19 cellular contexts compared by ENCODE assay signal in genomic region chr6:33169286-33170175, GRCh38. TPM values are rescaled to one million over a fixed set of nuclear protein-coding genes. Genes with fewer than 3 reads are reported as not detected.
DNase-seq lines count a peak whose midpoint lies in the region; ATAC-seq, FAIRE-seq and TF ChIP-seq lines count a peak whose summit lies in the region.
"Had no signal": no experiment of that assay in that cellular context is flagged by ENCODE, and none has a peak within 500 bp of the region (broad histone marks: within the 10 kb centered on the region; RNA-seq: fewer than 3 reads in every experiment).

No MANE protein-coding gene starts in this region.

- ATAC-seq in Right ventricle myocardium inferior (no peak), Right ventricle myocardium superior (ENCODE audit: poor library complexity) (no peak), K562 (no peak), GM18867 (IDR thresholded peaks at IDR 0.05; ENCODE audit: unreplicated experiment) (no peak), GM18870 (IDR thresholded peaks at IDR 0.05; ENCODE audit: unreplicated experiment) (no peak)
- ATAC-seq in stimulated activated naive B cell treated with anti-CD40 and anti-IgM and Interleukin-4, amounts not matched to agents 10 μg/mL and 1 μg/mL and 100 μg/mL, for 72 hours (replicated peaks) = peak in 1 of 2 donors; percentile 35

- no peak for FAIRE-seq in K562 (lab: Jason Lieb, UNC)
- FAIRE-seq: endometrium had no signal

- no peak for TF ChIP-seq POLR2A in K562 (conservative IDR thresholded peaks at IDR 0.05)

- H3K9me3 Mint-ChIP-seq in stimulated activated naive B cell treated with anti-CD40 and anti-IgM and Interleukin-4, amounts not matched to agents 10 μg/mL and 1 μg/mL and 100 μg/mL, for 72 hours = no peaks in the 10 kb centered on the region
- H3K9me3 Mint-ChIP-seq: activated T-helper 1 cell treated with anti-CD3 and anti-CD28 coated beads, Interleukin-12 subunit alpha, Interleukin-12 subunit beta, Interleukin-2, Interleukin-4 antibody, amounts not matched to agents 30 ng/mL and 10 ng/mL and 1 ng/mL, durations not matched to agents 14 hours and 24 hours and 36 hours; brain had no signal

- H4K20me1 ChIP-seq in K562 (replicated peaks; ENCODE audit: control insufficient read depth, insufficient read depth, low read length) = peaks cover 4% of the 10 kb centered on the region; the same call in 1 of the 2 replicates

- H3K9ac ChIP-seq in K562 (ENCODE audit: insufficient read depth in 1 of 2, low read depth in 2 of 2, low read length in 2 of 2) = peak overlapping the region in 1 of 2 experiments; percentile 63; a peak in 1 of 4 replicates

- H2AFZ ChIP-seq in K562 (ENCODE audit: low read depth, low read length) = no peak overlapping the region

- H3K9me1 ChIP-seq in K562 (ENCODE audit: control insufficient read depth, insufficient read depth, low read length) = no peaks in the 10 kb centered on the region

- H3K27me3 ChIP-seq in K562 (ENCODE audit: control insufficient read depth in 2 of 2, insufficient read depth in 2 of 2, low read length in 2 of 2) = peaks cover 5 to 27% of the 10 kb centered on the region in 2 experiments; a peak in 3 of 5 replicates
- H3K27me3 ChIP-seq: ovary, right atrium auricular region, vagina had no signal

- H3K4me3 ChIP-seq in K562 = no peak overlapping the region
- H3K4me3 ChIP-seq: ovary, right atrium auricular region, vagina had no signal

- peaks cover 0 to 11% of the 10 kb centered on the region in 2 experiments; a peak in 1 of 5 replicates for H3K4me1 ChIP-seq in K562 (replicated peaks in 1 of 2; ENCODE audit: control insufficient read depth in 2 of 2, insufficient read depth in 2 of 2, low read length in 2 of 2)
- H3K4me1 ChIP-seq: right atrium auricular region, vagina had no signal

- H3K9me3 ChIP-seq in K562 (replicated peaks; ENCODE audit: control insufficient read depth, insufficient read depth, low read depth, low read length) = no peaks in the 10 kb centered on the region
- H3K9me3 ChIP-seq: ovary, right atrium auricular region, vagina had no signal

- TF ChIP-seq RAD21 in K562 (CRISPR knock-in tag; conservative IDR thresholded peaks at IDR 0.05 in 1 of 2, IDR thresholded peaks at IDR 0.05 in 1 of 2) = no peak

- DNase-seq in Right ventricle myocardium inferior (ENCODE audit: missing footprints) = peak; percentile 42
- DNase-seq in Right ventricle myocardium superior = no peak
- DNase-seq in K562 (ENCODE audit: extremely low read depth in 1 of 4, low spot score in 3 of 4) = no peak
- no peak for DNase-seq in stimulated activated naive B cell treated with anti-CD40 and anti-IgM and Interleukin-4, amounts not matched to agents 10 μg/mL and 1 μg/mL and 100 μg/mL, for 72 hours
- DNase-seq: activated CD4-positive, alpha-beta T cell treated with anti-CD3 and anti-CD28 coated beads for 48 hours; C1 segment of cervical spinal cord; cortex of kidney; EL; NCI-H1436; NCI-H524; ovary; SHP77 had no signal

- H3K4me2 ChIP-seq in K562 (ENCODE audit: insufficient read depth, low read length) = no peak overlapping the region

- H3K79me2 ChIP-seq in K562 (ENCODE audit: control insufficient read depth, insufficient read depth, low read length) = no peaks in the 10 kb centered on the region

- H3K4me3 Mint-ChIP-seq in stimulated activated naive B cell treated with anti-CD40 and anti-IgM and Interleukin-4, amounts not matched to agents 10 μg/mL and 1 μg/mL and 100 μg/mL, for 72 hours = peak overlapping the region in 1 of 2 donors; percentile 40
- H3K4me3 Mint-ChIP-seq: activated T-helper 1 cell treated with anti-CD3 and anti-CD28 coated beads, Interleukin-12 subunit alpha, Interleukin-12 subunit beta, Interleukin-2, Interleukin-4 antibody, amounts not matched to agents 30 ng/mL and 10 ng/mL and 1 ng/mL, durations not matched to agents 14 hours and 24 hours and 36 hours; brain had no signal

- H3K27ac ChIP-seq in K562 (ENCODE audit: extremely low read depth, low read depth, low read length) = no peak overlapping the region
- H3K27ac ChIP-seq: ovary, right atrium auricular region, vagina had no signal

- no peak for TF ChIP-seq EP300 in K562 (IDR thresholded peaks at IDR 0.05; ENCODE audit: low read length)

- 12% methylated on average over 10 of the region's 10 CpGs for WGBS in K562 (ENCODE audit: insufficient coverage, low coverage, missing lambda C conversion rate)

- POLR2A ChIA-PET in K562 (lab: Yijun Ruan, JAX) = interaction anchor here (0.6 to 1.1 kb wide), 2 partner anchors 8 to 80 kb away, joined by 3 to 4 read pairs; no protein-coding TSS in a partner anchor

- H3K36me3 ChIP-seq in K562 (ENCODE audit: control insufficient read depth, insufficient read depth, low read length) = no peaks in the 10 kb centered on the region
- H3K36me3 ChIP-seq: ovary, right atrium auricular region, vagina had no signal

- no TSS peak for BruUV-seq in K562 (replicated peaks; lab: Mats Ljungman, UMichigan)

- no peak for TF ChIP-seq CTCF in K562 (IDR thresholded peaks at IDR 0.05 in 2 of 3, conservative IDR thresholded peaks at IDR 0.05 in 1 of 3; ENCODE audit: insufficient read depth in 2 of 3, low read depth in 1 of 3, low read length in 3 of 3)

- peak overlapping the region; percentile 75 for H3K27ac Mint-ChIP-seq in stimulated activated naive B cell treated with anti-CD40 and anti-IgM and Interleukin-4, amounts not matched to agents 10 μg/mL and 1 μg/mL and 100 μg/mL, for 72 hours
- H3K27ac Mint-ChIP-seq: activated T-helper 1 cell treated with anti-CD3 and anti-CD28 coated beads, Interleukin-12 subunit alpha, Interleukin-12 subunit beta, Interleukin-2, Interleukin-4 antibody, amounts not matched to agents 30 ng/mL and 10 ng/mL and 1 ng/mL, durations not matched to agents 14 hours and 24 hours and 36 hours; brain had no signal

- H3K36me3 Mint-ChIP-seq in stimulated activated naive B cell treated with anti-CD40 and anti-IgM and Interleukin-4, amounts not matched to agents 10 μg/mL and 1 μg/mL and 100 μg/mL, for 72 hours = no peaks in the 10 kb centered on the region
- H3K36me3 Mint-ChIP-seq: brain had no signal

- in situ Hi-C loops in K562 (cut with MboI) = no loop called here

- CTCF ChIA-PET in K562 (lab: Yijun Ruan, JAX; ENCODE audit: low intra/inter-chr PET ratio) = no interaction called here

- intact Hi-C loops in Right ventricle myocardium inferior (cut with DNase I) = no loop called here
- intact Hi-C loops in Right ventricle myocardium superior (cut with DNase I) = no loop called here
- intact Hi-C loops in K562 (cut with micrococcal nuclease) = no loop called here

- H3K27me3 Mint-ChIP-seq in stimulated activated naive B cell treated with anti-CD40 and anti-IgM and Interleukin-4, amounts not matched to agents 10 μg/mL and 1 μg/mL and 100 μg/mL, for 72 hours = peaks cover 15 to 24% of the 10 kb centered on the region in 2 donors

- H3K4me1 Mint-ChIP-seq in stimulated activated naive B cell treated with anti-CD40 and anti-IgM and Interleukin-4, amounts not matched to agents 10 μg/mL and 1 μg/mL and 100 μg/mL, for 72 hours = peaks cover 24 to 27% of the 10 kb centered on the region in 2 donors
- H3K4me1 Mint-ChIP-seq: brain had no signal

RNA-seq across cellular contexts. Expression of gene COL11A2, which starts 22.7 kb away (rescaled TPM):
- 1.1 TPM for total RNA-seq in Right ventricle myocardium inferior
- total RNA-seq in Right ventricle myocardium superior = 0.94 TPM
- total RNA-seq in K562 (2011; cell fraction: chromatin; rRNA removed; ENCODE audit: low replicate concordance) = 0.30 and 2.2 TPM in 2 replicates
- total RNA-seq in K562 (2011; cell fraction: nucleolus; rRNA removed) = 0.83 and 1.1 TPM in 2 replicates
- 0.92 and 0.95 TPM in 2 replicates for total RNA-seq in K562 (2011; cell fraction: nucleoplasm; rRNA removed)
- 0.05 and 0.37 TPM in 2 replicates for total RNA-seq in K562 (2014; rRNA removed)
- total RNA-seq in K562 (2014; rRNA removed; fragmentation: Illumina TruSeq; extraction: Trizol) = 0.04 TPM in 1 of 2 replicates, not detected in the other
- 0.15 and 0.22 TPM in 2 replicates for total RNA-seq in K562 (2015; rRNA removed; fragmentation: Illumina TruSeq; extraction: Trizol)
- total RNA-seq in K562 (2021) = 0.16 and 0.35 TPM in 2 replicates
- 0.13 and 0.61 TPM in 2 replicates for polyA plus RNA-seq in K562 (2011; rRNA removed)
- polyA plus RNA-seq in K562 (2011; cell fraction: cytosol; rRNA removed) = 0.13 and 0.15 TPM in 2 replicates
- polyA plus RNA-seq in K562 (2011; cell fraction: nucleus; rRNA removed) = 2.1 and 3.4 TPM in 2 replicates
- 0.26 and 1.00 TPM in 2 replicates for polyA plus RNA-seq in K562 (2012)
- 0.06 and 0.11 TPM in 2 replicates for polyA plus RNA-seq in K562 (2014; fragmentation: Illumina TruSeq; extraction: Trizol)
- polyA plus RNA-seq in K562 (2014; fragmentation: Nextera tagmentation; extraction: Ambion mirVana) = under 1 TPM in 1 of 2 experiments, not detected in 1; 0.04 TPM
- 0.19 and 0.32 TPM in 2 replicates for polyA plus RNA-seq in K562 (2014; rRNA removed)
- polyA minus RNA-seq in K562 (2011; rRNA and poly(A)+ RNA removed) = not detected in 2 replicates
- polyA minus RNA-seq in K562 (2011; cell fraction: cytosol; rRNA and poly(A)+ RNA removed) = not detected in 2 replicates
- 0.27 and 0.89 TPM in 2 replicates for polyA minus RNA-seq in K562 (2011; cell fraction: nucleus; rRNA and poly(A)+ RNA removed)

RNA-seq across cellular contexts. Expression of gene RXRB, which starts 30.9 kb away (rescaled TPM):
- total RNA-seq in Right ventricle myocardium inferior = 39.3 TPM
- total RNA-seq in Right ventricle myocardium superior = 37.9 TPM
- 106 and 228 TPM in 2 replicates for total RNA-seq in K562 (2011; cell fraction: chromatin; rRNA removed; ENCODE audit: low replicate concordance)
- 118 and 121 TPM in 2 replicates for total RNA-seq in K562 (2011; cell fraction: nucleolus; rRNA removed)
- total RNA-seq in K562 (2011; cell fraction: nucleoplasm; rRNA removed) = 116 TPM in 2 replicates
- 18.4 and 18.9 TPM in 2 replicates for total RNA-seq in K562 (2014; rRNA removed)
- total RNA-seq in K562 (2014; rRNA removed; fragmentation: Illumina TruSeq; extraction: Trizol) = 8.5 and 9.7 TPM in 2 replicates
- 13.2 and 14.6 TPM in 2 replicates for total RNA-seq in K562 (2015; rRNA removed; fragmentation: Illumina TruSeq; extraction: Trizol)
- 30.3 and 33.9 TPM in 2 replicates for total RNA-seq in K562 (2021)
- 32.6 and 57.5 TPM in 2 replicates for polyA plus RNA-seq in K562 (2011; rRNA removed)
- polyA plus RNA-seq in K562 (2011; cell fraction: cytosol; rRNA removed) = 26.3 and 30.2 TPM in 2 replicates
- polyA plus RNA-seq in K562 (2011; cell fraction: nucleus; rRNA removed) = 207 and 268 TPM in 2 replicates
- polyA plus RNA-seq in K562 (2012) = 32.0 and 41.3 TPM in 2 replicates
- 28.4 and 29.9 TPM in 2 replicates for polyA plus RNA-seq in K562 (2014; fragmentation: Illumina TruSeq; extraction: Trizol)
- 1 to 10 TPM in 1 of 2 experiments, under 1 TPM in 1; 0.76 to 2.1 TPM for polyA plus RNA-seq in K562 (2014; fragmentation: Nextera tagmentation; extraction: Ambion mirVana)
- 25.8 and 35.5 TPM in 2 replicates for polyA plus RNA-seq in K562 (2014; rRNA removed)
- 26.8 and 31.2 TPM in 2 replicates for polyA minus RNA-seq in K562 (2011; rRNA and poly(A)+ RNA removed)
- polyA minus RNA-seq in K562 (2011; cell fraction: cytosol; rRNA and poly(A)+ RNA removed) = 16.5 and 20.0 TPM in 2 replicates
- polyA minus RNA-seq in K562 (2011; cell fraction: nucleus; rRNA and poly(A)+ RNA removed) = 24.8 and 43.4 TPM in 2 replicates

RNA-seq across cellular contexts. Expression of gene SLC39A7, which starts 31.1 kb away (rescaled TPM):
- total RNA-seq in Right ventricle myocardium inferior = 55.4 TPM
- total RNA-seq in Right ventricle myocardium superior = 46.0 TPM
- total RNA-seq in K562 (2011; cell fraction: chromatin; rRNA removed; ENCODE audit: low replicate concordance) = 181 and 256 TPM in 2 replicates
- total RNA-seq in K562 (2011; cell fraction: nucleolus; rRNA removed) = 225 and 235 TPM in 2 replicates
- 285 and 295 TPM in 2 replicates for total RNA-seq in K562 (2011; cell fraction: nucleoplasm; rRNA removed)
- 154 and 161 TPM in 2 replicates for total RNA-seq in K562 (2014; rRNA removed)
- 112 and 117 TPM in 2 replicates for total RNA-seq in K562 (2014; rRNA removed; fragmentation: Illumina TruSeq; extraction: Trizol)
- total RNA-seq in K562 (2015; rRNA removed; fragmentation: Illumina TruSeq; extraction: Trizol) = 121 and 122 TPM in 2 replicates
- total RNA-seq in K562 (2021) = 133 and 159 TPM in 2 replicates
- 112 and 116 TPM in 2 replicates for polyA plus RNA-seq in K562 (2011; rRNA removed)
- polyA plus RNA-seq in K562 (2011; cell fraction: cytosol; rRNA removed) = 129 and 140 TPM in 2 replicates
- polyA plus RNA-seq in K562 (2011; cell fraction: nucleus; rRNA removed) = 120 and 135 TPM in 2 replicates
- polyA plus RNA-seq in K562 (2012) = 150 and 152 TPM in 2 replicates
- 169 and 222 TPM in 2 replicates for polyA plus RNA-seq in K562 (2014; fragmentation: Illumina TruSeq; extraction: Trizol)
- polyA plus RNA-seq in K562 (2014; fragmentation: Nextera tagmentation; extraction: Ambion mirVana) = 10 to 100 TPM; 21.7 to 23.5 TPM
- 150 and 169 TPM in 2 replicates for polyA plus RNA-seq in K562 (2014; rRNA removed)
- polyA minus RNA-seq in K562 (2011; rRNA and poly(A)+ RNA removed) = 85.9 and 92.0 TPM in 2 replicates
- 44.7 and 50.8 TPM in 2 replicates for polyA minus RNA-seq in K562 (2011; cell fraction: cytosol; rRNA and poly(A)+ RNA removed)
- polyA minus RNA-seq in K562 (2011; cell fraction: nucleus; rRNA and poly(A)+ RNA removed) = 42.8 and 74.4 TPM in 2 replicates

RNA-seq across cellular contexts. Expression of gene HSD17B8, which starts 34.9 kb away (rescaled TPM):
- 25.0 TPM for total RNA-seq in Right ventricle myocardium inferior
- 25.1 TPM for total RNA-seq in Right ventricle myocardium superior
- total RNA-seq in K562 (2011; cell fraction: chromatin; rRNA removed; ENCODE audit: low replicate concordance) = 8.8 and 25.7 TPM in 2 replicates
- total RNA-seq in K562 (2011; cell fraction: nucleolus; rRNA removed) = 26.0 and 28.7 TPM in 2 replicates
- total RNA-seq in K562 (2011; cell fraction: nucleoplasm; rRNA removed) = 17.3 and 18.1 TPM in 2 replicates
- total RNA-seq in K562 (2014; rRNA removed) = 32.5 and 38.9 TPM in 2 replicates
- total RNA-seq in K562 (2014; rRNA removed; fragmentation: Illumina TruSeq; extraction: Trizol) = 12.4 and 14.2 TPM in 2 replicates
- 8.1 and 10.0 TPM in 2 replicates for total RNA-seq in K562 (2015; rRNA removed; fragmentation: Illumina TruSeq; extraction: Trizol)
- total RNA-seq in K562 (2021) = 20.5 and 22.0 TPM in 2 replicates
- polyA plus RNA-seq in K562 (2011; rRNA removed) = 15.6 and 30.3 TPM in 2 replicates
- 20.6 and 74.0 TPM in 2 replicates for polyA plus RNA-seq in K562 (2011; cell fraction: cytosol; rRNA removed)
- 30.2 and 58.4 TPM in 2 replicates for polyA plus RNA-seq in K562 (2011; cell fraction: nucleus; rRNA removed)
- polyA plus RNA-seq in K562 (2012) = 19.8 and 22.7 TPM in 2 replicates
- polyA plus RNA-seq in K562 (2014; fragmentation: Illumina TruSeq; extraction: Trizol) = 10.3 and 13.6 TPM in 2 replicates
- polyA plus RNA-seq in K562 (2014; fragmentation: Nextera tagmentation; extraction: Ambion mirVana) = 1 to 10 TPM; 3.7 to 4.7 TPM
- 35.2 and 37.3 TPM in 2 replicates for polyA plus RNA-seq in K562 (2014; rRNA removed)
- polyA minus RNA-seq in K562 (2011; rRNA and poly(A)+ RNA removed) = 6.8 and 15.1 TPM in 2 replicates
- 1.5 and 8.9 TPM in 2 replicates for polyA minus RNA-seq in K562 (2011; cell fraction: cytosol; rRNA and poly(A)+ RNA removed)
- polyA minus RNA-seq in K562 (2011; cell fraction: nucleus; rRNA and poly(A)+ RNA removed) = 7.9 and 9.8 TPM in 2 replicates

RNA-seq across cellular contexts. Expression of gene RING1, which starts 38.8 kb away (rescaled TPM):
- total RNA-seq in Right ventricle myocardium inferior (27.7 TPM), Right ventricle myocardium superior (26.4 TPM), K562 (2014; rRNA removed) (40.2 and 50.0 TPM in 2 replicates), K562 (2014; rRNA removed; fragmentation: Illumina TruSeq; extraction: Trizol) (24.6 and 27.5 TPM in 2 replicates), K562 (2015; rRNA removed; fragmentation: Illumina TruSeq; extraction: Trizol) (32.8 and 36.9 TPM in 2 replicates), K562 (2021) (45.2 and 52.0 TPM in 2 replicates)
- 19.1 and 48.9 TPM in 2 replicates for total RNA-seq in K562 (2011; cell fraction: chromatin; rRNA removed; ENCODE audit: low replicate concordance)
- total RNA-seq in K562 (2011; cell fraction: nucleolus; rRNA removed) = 35.5 and 38.2 TPM in 2 replicates
- 24.5 and 29.3 TPM in 2 replicates for total RNA-seq in K562 (2011; cell fraction: nucleoplasm; rRNA removed)
- polyA plus RNA-seq in K562 (2011; rRNA removed) (28.7 and 32.3 TPM in 2 replicates), K562 (2014; fragmentation: Illumina TruSeq; extraction: Trizol) (44.2 and 45.4 TPM in 2 replicates), K562 (2014; fragmentation: Nextera tagmentation; extraction: Ambion mirVana) (1 to 10 TPM; 4.2 to 4.8 TPM), K562 (2014; rRNA removed) (54.4 and 59.1 TPM in 2 replicates)
- polyA plus RNA-seq in K562 (2011; cell fraction: cytosol; rRNA removed) = 32.0 and 49.7 TPM in 2 replicates
- polyA plus RNA-seq in K562 (2011; cell fraction: nucleus; rRNA removed) = 71.2 and 99.4 TPM in 2 replicates
- 53.8 and 61.3 TPM in 2 replicates for polyA plus RNA-seq in K562 (2012)
- 9.4 and 21.5 TPM in 2 replicates for polyA minus RNA-seq in K562 (2011; rRNA and poly(A)+ RNA removed)
- polyA minus RNA-seq in K562 (2011; cell fraction: cytosol; rRNA and poly(A)+ RNA removed) = 13.9 and 17.4 TPM in 2 replicates
- 5.3 and 8.9 TPM in 2 replicates for polyA minus RNA-seq in K562 (2011; cell fraction: nucleus; rRNA and poly(A)+ RNA removed)
